31 cellular contexts compared by ENCODE assay signal in genomic region chr18:11674119-11674518, GRCh38.
"Had no signal": no experiment of that assay in that cellular context is flagged by ENCODE, and none has a peak within 500 bp of the region (broad histone marks: within the 10 kb centered on the region; RNA-seq: fewer than 3 reads in every experiment).

No MANE protein-coding gene starts in this region.

- H3K9me3 Mint-ChIP-seq: mesothelial cell of epicardium, natural killer cell, nephron progenitor cell, neural progenitor cell had no signal

- H3K36me3 Mint-ChIP-seq: mesothelial cell of epicardium; naive B cell; natural killer cell; neural progenitor cell; stimulated activated naive B cell treated with anti-CD40 and anti-IgM and Interleukin-4, amounts not matched to agents 10 μg/mL and 1 μg/mL and 100 μg/mL, for 72 hours had no signal

- H3K4me3 ChIP-seq: left lung, lower lobe of right lung, neural progenitor cell, ovary, right atrium auricular region, right lobe of liver, smooth muscle cell, stomach, testis, thyroid gland, transverse colon, upper lobe of left lung, vagina had no signal

- H3K36me3 ChIP-seq: left lung, lower lobe of right lung, neural progenitor cell, neutrophil, ovary, right atrium auricular region, right lobe of liver, stomach, thyroid gland, transverse colon, upper lobe of left lung, vagina had no signal

- H3K9ac ChIP-seq: neural progenitor cell had no signal

- H3K27ac Mint-ChIP-seq: mesothelial cell of epicardium; naive B cell; natural killer cell; nephron progenitor cell; neural progenitor cell; progenitor cell of endocrine pancreas; stimulated activated naive B cell treated with anti-CD40 and anti-IgM and Interleukin-4, amounts not matched to agents 10 μg/mL and 1 μg/mL and 100 μg/mL, for 72 hours had no signal

- DNase-seq: hippocampal formation; kidney; left colon; left lung; lower lobe of right lung; mammary epithelial cell; mesenchymal stem cell; naive B cell; natural killer cell; nephron progenitor cell; occipital lobe; ovary; right lobe of liver; stimulated activated CD4-positive, alpha-beta T cell treated with anti-CD3 and anti-CD28 coated beads, Interleukin-1b, Interleukin-23, amount 100 ng/mL, for 48 hours; stimulated activated CD4-positive, alpha-beta T cell treated with anti-CD3 and anti-CD28 coated beads, Interleukin-2, amount 100 ng/mL, for 48 hours; stimulated activated CD4-positive, alpha-beta T cell treated with anti-CD3 and anti-CD28 coated beads, Interleukin-4, amount 100 ng/mL, for 4 hours; stimulated activated CD8-positive, alpha-beta memory T cell treated with anti-CD3 and anti-CD28 coated beads, Interleukin-4, amount 100 ng/mL, for 48 hours; stimulated activated naive B cell treated with anti-CD40 and anti-IgM and Interleukin-4, amounts not matched to agents 10 μg/mL and 1 μg/mL and 100 μg/mL, for 72 hours; stimulated activated naive CD8-positive, alpha-beta T cell treated with anti-CD3 and anti-CD28 coated beads, Interleukin-15, Interleukin-2, amounts not matched to agents 100 U/mL and 50 U/mL, for 24 hours; stomach; testis; thyroid gland; transverse colon; upper lobe of left lung had no signal

- H3K4me1 ChIP-seq: left lung, lower lobe of right lung, right atrium auricular region, right lobe of liver, stomach, testis, thyroid gland, transverse colon, upper lobe of left lung had no signal

- H3K9me3 ChIP-seq: left lung, lower lobe of right lung, neutrophil, ovary, right atrium auricular region, right lobe of liver, stomach, testis, thyroid gland, transverse colon, upper lobe of left lung, vagina had no signal

- H3K4me3 Mint-ChIP-seq: mesothelial cell of epicardium; natural killer cell; nephron progenitor cell; neural progenitor cell; stimulated activated naive B cell treated with anti-CD40 and anti-IgM and Interleukin-4, amounts not matched to agents 10 μg/mL and 1 μg/mL and 100 μg/mL, for 72 hours had no signal

- H3K27me3 ChIP-seq: neural progenitor cell, ovary, right atrium auricular region, right lobe of liver, testis, thyroid gland, upper lobe of left lung, vagina had no signal

- H3K4me1 Mint-ChIP-seq: naive B cell; natural killer cell; stimulated activated naive B cell treated with anti-CD40 and anti-IgM and Interleukin-4, amounts not matched to agents 10 μg/mL and 1 μg/mL and 100 μg/mL, for 72 hours had no signal

- H3K27ac ChIP-seq: left lung, lower lobe of right lung, neural progenitor cell, neutrophil, ovary, right atrium auricular region, right lobe of liver, stomach, testis, thyroid gland, transverse colon, upper lobe of left lung, vagina had no signal
